In genomic region chr6:31586013-31586412, GRCh38 we compare ENCODE assay signal across 9 cellular contexts. TPM values are rescaled to one million over a fixed set of nuclear protein-coding genes. Genes with fewer than 3 reads are reported as not detected.
DNase-seq lines count a peak whose midpoint lies in the region; ATAC-seq, FAIRE-seq and TF ChIP-seq lines count a peak whose summit lies in the region.
"Had no signal": no experiment of that assay in that cellular context is flagged by ENCODE, and none has a peak within 500 bp of the region (broad histone marks: within the 10 kb centered on the region; RNA-seq: fewer than 3 reads in every experiment).

LST1 (plus strand) TSS chr6:31586277; CDS start chr6:31587300, 1,023 bp downstream.

- peaks cover 17% of the 10 kb centered on the region for H3K27me3 ChIP-seq in DOHH2 (ENCODE audit: control insufficient read depth, low read length)
- H3K27me3 ChIP-seq in GM12878 (replicated peaks in 1 of 2; ENCODE audit: control insufficient read depth in 2 of 2, insufficient read depth in 2 of 2, low read length in 1 of 2), result no peaks in the 10 kb centered on the region

- H3K79me2 ChIP-seq in DOHH2 (ENCODE audit: control insufficient read depth, low read length), result no peaks in the 10 kb centered on the region
- peaks cover 20% of the 10 kb centered on the region for H3K79me2 ChIP-seq in GM12878 (ENCODE audit: control insufficient read depth, insufficient read depth, low read length)

- DNase-seq in NOMO-1 treated with DMSO at 0.1 percent for 48 hours (lab: John Stamatoyannopoulos, UW; ENCODE audit: unreplicated experiment) (peak; percentile 82), GM12878 (ENCODE audit: low read depth, low spot score) (no peak), NCI-H526 treated with DMSO at 0.1 percent for 48 hours (lab: John Stamatoyannopoulos, UW) (no peak), A172 (ENCODE audit: low spot score) (no peak), urothelium cell line (ENCODE audit: low spot score) (no peak)

- H3K4me1 ChIP-seq in DOHH2 (ENCODE audit: control insufficient read depth, low read length), result peaks cover 52% of the 10 kb centered on the region
- H3K4me1 ChIP-seq in GM12878 (ENCODE audit: control insufficient read depth, insufficient read depth, low read length), result peaks cover 46% of the 10 kb centered on the region

- TF ChIP-seq POLR2A in GM12878 (IDR thresholded peaks at IDR 0.05; ENCODE audit: low read depth, low read length), result no peak

- TF ChIP-seq CTCF in DOHH2 (IDR thresholded peaks at IDR 0.05; ENCODE audit: low read depth, low read length, poor library complexity, severe bottlenecking) (no peak), GM12878 (IDR thresholded peaks at IDR 0.05 in 2 of 3, conservative IDR thresholded peaks at IDR 0.05 in 1 of 3; ENCODE audit: control insufficient read depth in 2 of 3, extremely low read depth in 1 of 3, insufficient read depth in 1 of 3, low read depth in 3 of 3, low read length in 3 of 3) (no peak), nephron (IDR thresholded peaks at IDR 0.05; ENCODE audit: unreplicated experiment in 3 of 3) (no peak)

- H3K9me3 Mint-ChIP-seq in nephron, result no peaks in the 10 kb centered on the region

- H3K9me3 ChIP-seq in DOHH2 (ENCODE audit: control insufficient read depth, insufficient read depth, low read length) (no peaks in the 10 kb centered on the region), GM12878 (replicated peaks; ENCODE audit: control insufficient read depth, insufficient read depth, low read length) (no peaks in the 10 kb centered on the region)

- H3K9me2 ChIP-seq in DOHH2 (replicated peaks; ENCODE audit: control insufficient read depth, low read length), result no peaks in the 10 kb centered on the region

- CTCF ChIA-PET in GM12878 (lab: Yijun Ruan, JAX), result interaction anchor here (1.3 to 31.0 kb wide), 5 partner anchors 6 to 92 kb away, joined by 3 to 2098 read pairs (median 789); partner anchors contain the start of genes ATP6V1G2, DDX39B, LST1 and LTA

- RAD21 ChIA-PET in GM12878 (lab: Charles Lee; ENCODE audit: unreplicated experiment), result interaction anchor here (1.2 to 17.5 kb wide), 5 partner anchors 10 to 93 kb away, joined by 4 to 620 read pairs (median 53); partner anchors contain the start of genes ATP6V1G2, LTA, NCR3 and NFKBIL1

- no peaks in the 10 kb centered on the region for H3K36me3 ChIP-seq in DOHH2 (ENCODE audit: control insufficient read depth, low read length)
- H3K36me3 ChIP-seq in GM12878 (ENCODE audit: control insufficient read depth in 2 of 2, insufficient read depth in 2 of 2, low read length in 1 of 2), result no peaks in the 10 kb centered on the region; a peak in 1 of 4 replicates

- H3K4me3 ChIP-seq in DOHH2 (ENCODE audit: low read length) (peak within 1 kb of the TSS; percentile 8), GM12878 (peak within 1 kb of the TSS; percentile 68; the same call in 1 of the 2 replicates)
- H3K4me3 ChIP-seq: smooth muscle cell had no signal

- H3K4me2 ChIP-seq in DOHH2 (ENCODE audit: low read length), result peak within 1 kb of the TSS; percentile 52
- peak within 1 kb of the TSS; percentile 60 for H3K4me2 ChIP-seq in GM12878 (ENCODE audit: control insufficient read depth, insufficient read depth)
- H3K4me2 ChIP-seq: smooth muscle cell had no signal

- in situ Hi-C loops in GM12878 (cut with MboI), result no loop called here

- H3K27ac ChIP-seq in DOHH2 (ENCODE audit: low read depth, low read length) (peak within 1 kb of the TSS; percentile 19), GM12878 (ENCODE audit: control insufficient read depth, insufficient read depth) (peak within 1 kb of the TSS; percentile 75)

- H3F3A ChIP-seq in DOHH2 (ENCODE audit: control insufficient read depth, insufficient read depth), result peaks cover 13% of the 10 kb centered on the region

- ATAC-seq in GM12878, result no peak
- no peak for ATAC-seq in HG03565 (IDR thresholded peaks at IDR 0.05; ENCODE audit: unreplicated experiment)

- intact Hi-C loops in GM12878 (cut with micrococcal nuclease; ENCODE audit: unreplicated experiment), result no loop called here

- H4K20me1 ChIP-seq in DOHH2 (ENCODE audit: control insufficient read depth, insufficient read depth, low read depth, low read length) (no peaks in the 10 kb centered on the region), GM12878 (ENCODE audit: control insufficient read depth, insufficient read depth) (no peaks in the 10 kb centered on the region)

- TF ChIP-seq RAD21 in GM12878 (IDR thresholded peaks at IDR 0.05; ENCODE audit: insufficient read depth, low read depth, low read length), result no peak

- H3K27ac Mint-ChIP-seq in nephron, result peak within 1 kb of the TSS in 2 of 3 experiments; percentile 75

- TF ChIP-seq EP300 in GM12878 (IDR thresholded peaks at IDR 0.05; ENCODE audit: borderline replicate concordance in 1 of 2, control insufficient read depth in 1 of 2, low read depth in 2 of 2, low read length in 2 of 2), result no peak

- peaks cover 11% of the 10 kb centered on the region for H3K27me3 Mint-ChIP-seq in nephron (ENCODE audit: low read depth)

- H3K4me1 Mint-ChIP-seq in nephron, result peaks cover 27% of the 10 kb centered on the region

- FAIRE-seq in GM12878 (lab: Jason Lieb, UNC) (no peak), urothelium cell line (lab: Jason Lieb, UNC) (no peak)

- H2AFZ ChIP-seq in GM12878 (ENCODE audit: control insufficient read depth, low read depth, low read length), result peak within 1 kb of the TSS; percentile 54

- 50% methylated on average over 1 of the region's 1 CpG for WGBS in GM12878 (ENCODE audit: insufficient coverage, insufficient replicate concordance, low lambda C conversion rate, missing lambda C conversion rate)

- SMC1A ChIA-PET in GM12878 (lab: Charles Lee; ENCODE audit: uncharacterized antibody, unreplicated experiment), result interaction anchor here (1.4 to 45.5 kb wide), 4 partner anchors 9 to 94 kb away, joined by 3 to 1989 read pairs (median 290); partner anchors contain the start of genes ATP6V1G2, DDX39B, LTA and NCR3

- POLR2A ChIA-PET in GM12878 (lab: Charles Lee), result interaction anchor here (0.6 to 17.1 kb wide), 8 partner anchors 10 to 221 kb away, joined by 3 to 282 read pairs (median 10); partner anchors contain the start of genes ATP6V1G2, LSM2, LTA and NCR3

- no peaks in the 10 kb centered on the region for H3K36me3 Mint-ChIP-seq in nephron (ENCODE audit: low read depth)

- no TSS peak for BruUV-seq in GM12878 (replicated peaks; lab: Mats Ljungman, UMichigan)

- H3K9ac ChIP-seq in GM12878 (ENCODE audit: control insufficient read depth, insufficient read depth, low read length), result peak within 1 kb of the TSS; percentile 51

- peak within 1 kb of the TSS in 1 of 3 experiments; percentile 35 for H3K4me3 Mint-ChIP-seq in nephron

TF ChIP-seq in GM12878, 131 proteins besides CTCF, POLR2A, EP300 and RAD21:
- TF ChIP-seq BCLAF1 (IDR thresholded peaks at IDR 0.05) (no peak), CBX3 (IDR thresholded peaks at IDR 0.05; ENCODE audit: borderline replicate concordance, low read depth) (no peak), POLR2AphosphoS5 (IDR thresholded peaks at IDR 0.05; ENCODE audit: low read length) (no peak), SMARCA5 (IDR thresholded peaks at IDR 0.05) (no peak), CHD1 (IDR thresholded peaks at IDR 0.05; ENCODE audit: low read depth, low read length) (no peak), ELK1 (IDR thresholded peaks at IDR 0.05; ENCODE audit: low read depth, low read length) (no peak)

RNA-seq across cellular contexts. Expression of gene LST1, which starts in this region (rescaled TPM):
- total RNA-seq in GM12878 (2013; cell fraction: nucleolus; rRNA removed), result 1.6 and 2.5 TPM in 2 replicates
- 12.2 and 16.8 TPM in 2 replicates for total RNA-seq in GM12878 (2014; rRNA removed)
- 16.4 and 19.1 TPM in 2 replicates for total RNA-seq in GM12878 (2014; rRNA removed; fragmentation: Illumina TruSeq; extraction: Trizol)
- 16.5 and 20.6 TPM in 2 replicates for total RNA-seq in GM12878 (2021)
- polyA plus RNA-seq in GM12878 (2011; ENCODE audit: low read depth), result 8.2 TPM
- 2.9 and 4.1 TPM in 2 replicates for polyA plus RNA-seq in GM12878 (2011; rRNA removed)
- polyA plus RNA-seq in GM12878 (2011; cell fraction: cytosol; rRNA removed), result 3.4 and 5.0 TPM in 2 replicates
- 3.6 and 5.1 TPM in 2 replicates for polyA plus RNA-seq in GM12878 (2011; cell fraction: nucleus; rRNA removed)
- 12.3 and 12.5 TPM in 2 replicates for polyA plus RNA-seq in GM12878 (2012)
- polyA plus RNA-seq in GM12878 (2014; fragmentation: Illumina TruSeq; extraction: Trizol), result 22.3 and 23.3 TPM in 2 replicates
- polyA plus RNA-seq in GM12878 (2014; fragmentation: Nextera tagmentation; extraction: Ambion mirVana), result 10 to 100 TPM; 30.0 to 35.5 TPM
- 21.2 and 26.3 TPM in 2 replicates for polyA plus RNA-seq in GM12878 (2014; rRNA removed)
- polyA plus RNA-seq in GM12878 (2016; fragmentation: Nextera tagmentation; extraction: Ambion mirVana), result 10 to 100 TPM; 10.0 to 11.9 TPM
- 1.6 and 2.0 TPM in 2 replicates for polyA minus RNA-seq in GM12878 (2011; rRNA and poly(A)+ RNA removed)
- polyA minus RNA-seq in GM12878 (2011; cell fraction: cytosol; rRNA and poly(A)+ RNA removed), result not detected in 2 replicates
- polyA minus RNA-seq in GM12878 (2011; cell fraction: nucleus; rRNA and poly(A)+ RNA removed), result 2.0 TPM in 1 of 2 replicates, not detected in the other
- not detected in 2 replicates for total RNA-seq in A172 (2014; rRNA removed; shearing (Covaris generic))
- total RNA-seq: smooth muscle cell had no signal
